In the genomic region with DNA sequence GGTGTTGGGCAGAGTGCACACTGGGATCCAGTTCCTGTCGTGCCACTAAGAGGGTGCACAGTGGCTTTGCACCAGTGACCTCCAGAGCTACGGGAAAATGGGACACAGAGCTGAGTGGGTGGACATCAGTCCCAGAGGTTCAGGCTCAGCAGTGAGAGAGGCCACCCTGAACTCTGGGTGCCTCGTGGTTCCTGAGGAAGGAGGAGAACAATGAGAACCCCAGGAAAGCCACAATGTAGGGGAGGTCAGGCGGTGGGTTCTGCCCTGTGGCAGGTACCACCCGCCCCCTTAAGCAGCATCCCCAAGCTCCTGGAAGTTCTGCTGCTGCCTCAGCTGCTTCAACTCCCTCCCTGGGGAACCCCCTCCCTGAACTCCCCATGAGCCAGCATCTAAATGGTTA, we compare ENCODE assay signal across 24 cellular contexts.
"Had no signal": no experiment of that assay in that cellular context is flagged by ENCODE, and none has a peak within 500 bp of the region (broad histone marks: within the 10 kb centered on the region; RNA-seq: fewer than 3 reads in every experiment).

No MANE protein-coding gene starts in this region.

- H3K27ac ChIP-seq: left lung, parathyroid adenoma, psoas muscle, right lobe of liver, skin epidermis, stomach, testis, thyroid gland, transverse colon, upper lobe of right lung had no signal

- H3K4me3 ChIP-seq: left lung, lung, psoas muscle, right lobe of liver, skin epidermis, stomach, testis, thyroid gland, transverse colon, upper lobe of right lung had no signal

- DNase-seq: hippocampal formation; kidney; left colon; left lung; naive B cell; natural killer cell; nephron progenitor cell; nucleus accumbens; psoas muscle; stimulated activated CD4-positive, alpha-beta T cell treated with anti-CD3 and anti-CD28 coated beads, Interleukin-12 subunit alpha, Interleukin-12 subunit beta, amount 100 ng/mL, for 4 hours; stimulated activated CD4-positive, alpha-beta T cell treated with anti-CD3 and anti-CD28 coated beads, Interleukin-15, amount 100 ng/mL, for 24 hours; stimulated activated CD4-positive, alpha-beta T cell treated with anti-CD3 and anti-CD28 coated beads, Interleukin-2, amount 100 ng/mL, for 24 hours; stimulated activated CD4-positive, alpha-beta T cell treated with anti-CD3 and anti-CD28 coated beads, Interleukin-4, amount 100 ng/mL, for 1 hour; stimulated activated naive B cell treated with anti-CD40 and anti-IgM and Interleukin-4, amounts not matched to agents 10 μg/mL and 1 μg/mL and 100 μg/mL, for 72 hours; stimulated activated naive CD8-positive, alpha-beta T cell treated with anti-CD3 and anti-CD28 coated beads, Interleukin-15, Interleukin-2, amounts not matched to agents 100 U/mL and 50 U/mL, for 24 hours; stomach; testis; thyroid gland; transverse colon; upper lobe of right lung had no signal

- H3K36me3 ChIP-seq: left lung, right lobe of liver, stomach, thyroid gland, transverse colon, upper lobe of right lung had no signal

- H3K4me1 Mint-ChIP-seq: naive B cell; natural killer cell; stimulated activated naive B cell treated with anti-CD40 and anti-IgM and Interleukin-4, amounts not matched to agents 10 μg/mL and 1 μg/mL and 100 μg/mL, for 72 hours had no signal

- H3K4me1 ChIP-seq: left lung, parathyroid adenoma, psoas muscle, right lobe of liver, stomach, testis, thyroid gland, transverse colon, upper lobe of right lung had no signal

- H2AFZ ChIP-seq: parathyroid adenoma had no signal

- ATAC-seq: left colon; left lung; natural killer cell; psoas muscle; right lobe of liver; stimulated activated naive B cell treated with anti-CD40 and anti-IgM and Interleukin-4, amounts not matched to agents 10 μg/mL and 1 μg/mL and 100 μg/mL, for 72 hours; stimulated activated naive CD8-positive, alpha-beta T cell treated with anti-CD3 and anti-CD28 coated beads, Interleukin-15, Interleukin-2, amounts not matched to agents 100 U/mL and 50 U/mL, for 24 hours; upper lobe of right lung had no signal

- H3K4me3 Mint-ChIP-seq: naive B cell; natural killer cell; nephron progenitor cell; stimulated activated naive B cell treated with anti-CD40 and anti-IgM and Interleukin-4, amounts not matched to agents 10 μg/mL and 1 μg/mL and 100 μg/mL, for 72 hours had no signal

- H3K9me3 ChIP-seq: left lung, psoas muscle, right lobe of liver, stomach, testis, thyroid gland, transverse colon, upper lobe of right lung had no signal

- H3K79me2 ChIP-seq: parathyroid adenoma had no signal

- H3K27me3 ChIP-seq: right lobe of liver, testis, thyroid gland had no signal

- H3K9ac ChIP-seq: parathyroid adenoma had no signal

- H3K27ac Mint-ChIP-seq: naive B cell; natural killer cell; nephron progenitor cell; stimulated activated naive B cell treated with anti-CD40 and anti-IgM and Interleukin-4, amounts not matched to agents 10 μg/mL and 1 μg/mL and 100 μg/mL, for 72 hours had no signal

- H3K9me3 Mint-ChIP-seq: natural killer cell; stimulated activated naive B cell treated with anti-CD40 and anti-IgM and Interleukin-4, amounts not matched to agents 10 μg/mL and 1 μg/mL and 100 μg/mL, for 72 hours had no signal

- H3K36me3 Mint-ChIP-seq: naive B cell; natural killer cell; stimulated activated naive B cell treated with anti-CD40 and anti-IgM and Interleukin-4, amounts not matched to agents 10 μg/mL and 1 μg/mL and 100 μg/mL, for 72 hours had no signal
